In the genomic region with DNA sequence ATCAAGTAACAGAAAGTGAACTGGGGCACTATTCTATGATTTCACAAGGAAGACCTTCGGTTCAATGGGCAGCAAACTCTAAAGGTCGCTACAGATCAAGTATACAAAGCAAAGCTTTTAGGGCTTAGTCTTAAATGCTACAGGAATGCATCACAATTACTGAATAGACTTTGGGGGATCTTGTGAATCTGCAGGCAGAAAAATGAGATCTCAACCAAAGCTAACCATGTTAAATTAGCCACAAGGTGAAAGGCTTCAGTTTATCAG, we compare ENCODE assay signal across 19 cellular contexts.
DNase-seq lines count a peak whose midpoint lies in the region; ATAC-seq, FAIRE-seq and TF ChIP-seq lines count a peak whose summit lies in the region.
"Had no signal": no experiment of that assay in that cellular context is flagged by ENCODE, and none has a peak within 500 bp of the region (broad histone marks: within the 10 kb centered on the region; RNA-seq: fewer than 3 reads in every experiment).

No MANE protein-coding gene starts in this region.

- TF ChIP-seq RAD21 in A549 (conservative IDR thresholded peaks at IDR 0.05 in 1 of 2, IDR thresholded peaks at IDR 0.05 in 1 of 2): no peak

- H3K4me1 Mint-ChIP-seq in endodermal cell (peaks cover 13% of the 10 kb centered on the region), neural progenitor cell (peaks cover 28% of the 10 kb centered on the region)

- H3K27me3 Mint-ChIP-seq in endodermal cell (ENCODE audit: insufficient read depth): no peaks in the 10 kb centered on the region
- H3K27me3 Mint-ChIP-seq in neural progenitor cell (ENCODE audit: insufficient read depth, low read depth): no peaks in the 10 kb centered on the region

- H3K4me2 ChIP-seq in A549 (peak overlapping the region; percentile 51), neural progenitor cell (peak overlapping the region; percentile 59)

- no peaks in the 10 kb centered on the region for H3K36me3 Mint-ChIP-seq in endodermal cell (ENCODE audit: low read depth)
- H3K36me3 Mint-ChIP-seq in neural progenitor cell: no peaks in the 10 kb centered on the region

- CTCF ChIA-PET in A549 (lab: Yijun Ruan, JAX): interaction anchor here (1.5 kb wide), 1 partner anchor 14 kb away, joined by 6 read pairs; no protein-coding TSS in a partner anchor

- H3K27me3 ChIP-seq in HUES48 (ENCODE audit: control insufficient read depth, insufficient read depth, low read length) (no peaks in the 10 kb centered on the region), endodermal cell (ENCODE audit: control insufficient read depth, insufficient read depth, low read length, poor library complexity, severe bottlenecking) (no peaks in the 10 kb centered on the region), neural progenitor cell (no peaks in the 10 kb centered on the region), suprapubic skin (no peaks in the 10 kb centered on the region)
- H3K27me3 ChIP-seq: MG63 had no signal

- ATAC-seq in A549: no peak
- ATAC-seq in GM18498 (IDR thresholded peaks at IDR 0.05; ENCODE audit: unreplicated experiment): no peak

- no peak for TF ChIP-seq POLR2A in A549 (IDR thresholded peaks at IDR 0.05; ENCODE audit: low read length)
- no peak for TF ChIP-seq POLR2A in GM12892 (IDR thresholded peaks at IDR 0.05; ENCODE audit: low read depth, low read length)
- TF ChIP-seq POLR2A in suprapubic skin (IDR thresholded peaks at IDR 0.05): no peak

- H3K9me3 ChIP-seq in A549 (no peaks in the 10 kb centered on the region), HUES48 (ENCODE audit: control insufficient read depth, insufficient read depth, low read length) (no peaks in the 10 kb centered on the region), endodermal cell (ENCODE audit: control insufficient read depth, low read length) (no peaks in the 10 kb centered on the region), neural progenitor cell (ENCODE audit: low read depth) (no peaks in the 10 kb centered on the region), suprapubic skin (no peaks in the 10 kb centered on the region)
- H3K9me3 ChIP-seq: MG63 had no signal

- no peak overlapping the region for H3K4me3 Mint-ChIP-seq in endodermal cell
- no peak overlapping the region for H3K4me3 Mint-ChIP-seq in neural progenitor cell
- H3K4me3 Mint-ChIP-seq: CD4-positive, alpha-beta T cell had no signal

- no peak overlapping the region for H3K4me3 ChIP-seq in A549
- H3K4me3 ChIP-seq in HUES48 (ENCODE audit: low read depth, low read length): no peak overlapping the region
- H3K4me3 ChIP-seq in endodermal cell (ENCODE audit: low read length): no peak overlapping the region
- no peak overlapping the region for H3K4me3 ChIP-seq in neural progenitor cell
- no peak overlapping the region for H3K4me3 ChIP-seq in suprapubic skin
- H3K4me3 ChIP-seq: MG63 had no signal

- H3K4me1 ChIP-seq in A549: peaks cover 26% of the 10 kb centered on the region
- peaks cover 23% of the 10 kb centered on the region for H3K4me1 ChIP-seq in HUES48 (ENCODE audit: control insufficient read depth, insufficient read depth, low read length)
- no peaks in the 10 kb centered on the region for H3K4me1 ChIP-seq in endodermal cell (ENCODE audit: control insufficient read depth, insufficient read depth, low read length)
- peaks cover 32% of the 10 kb centered on the region for H3K4me1 ChIP-seq in neural progenitor cell
- H3K4me1 ChIP-seq in suprapubic skin: no peaks in the 10 kb centered on the region

- H3K9me3 Mint-ChIP-seq in endodermal cell (peaks cover 3% of the 10 kb centered on the region), neural progenitor cell (no peaks in the 10 kb centered on the region)
- H3K9me3 Mint-ChIP-seq: CD4-positive, alpha-beta T cell had no signal

- H3K27ac ChIP-seq in A549 (peak overlapping the region; percentile 59 to 73), HUES48 (ENCODE audit: low read depth, low read length) (peak overlapping the region; percentile 8), endodermal cell (ENCODE audit: low read depth, low read length) (peak overlapping the region; percentile 12), neural progenitor cell (peak overlapping the region; percentile 67), suprapubic skin (no peak overlapping the region)

- TF ChIP-seq EP300 in A549 (IDR thresholded peaks at IDR 0.05) (no peak), suprapubic skin (IDR thresholded peaks at IDR 0.05) (no peak)

- no peak overlapping the region for H2AFZ ChIP-seq in neural progenitor cell (replicated peaks)

- FAIRE-seq in A549 (lab: Jason Lieb, UNC): no peak
- FAIRE-seq in GM12892 (lab: Jason Lieb, UNC): no peak
- FAIRE-seq: G401.6, GM19239 had no signal

- no peak for TF ChIP-seq CTCF in A549 (IDR thresholded peaks at IDR 0.05)
- TF ChIP-seq CTCF in endodermal cell (conservative IDR thresholded peaks at IDR 0.05): no peak
- TF ChIP-seq CTCF in neural progenitor cell (IDR thresholded peaks at IDR 0.05): no peak
- TF ChIP-seq CTCF in suprapubic skin (IDR thresholded peaks at IDR 0.05): no peak

- WGBS in A549 (ENCODE audit: missing lambda C conversion rate): 12% methylated on average over 2 of the region's 2 CpGs
- 71 to 74% methylated on average over 1 to 2 of the region's 2 CpGs for WGBS in endodermal cell (ENCODE audit: insufficient coverage in 1 of 2, insufficient read length in 1 of 2), 2 experiments
- WGBS in suprapubic skin: 60% methylated on average over 2 of the region's 2 CpGs

- H3K9ac ChIP-seq in HUES48 (ENCODE audit: low read depth, low read length): no peak overlapping the region
- no peak overlapping the region for H3K9ac ChIP-seq in endodermal cell (ENCODE audit: extremely low read depth, low read length, poor library complexity, severe bottlenecking)
- H3K9ac ChIP-seq in neural progenitor cell: no peak overlapping the region

- POLR2A ChIA-PET in A549 (lab: Yijun Ruan, JAX): no interaction called here

- H4K20me1 ChIP-seq in neural progenitor cell (ENCODE audit: low read depth): no peaks in the 10 kb centered on the region

- no peak for DNase-seq in A549 (ENCODE audit: low read depth in 1 of 2, low spot score in 1 of 2)
- DNase-seq in endodermal cell: no peak
- peak; percentile 61 for DNase-seq in neural progenitor cell (ENCODE audit: low spot score)
- no peak for DNase-seq in mesenteric fat pad (ENCODE audit: low spot score)
- DNase-seq in GM12892 (ENCODE audit: insufficient read length): no peak
- DNase-seq in suprapubic skin (ENCODE audit: low spot score in 2 of 2): no peak
- DNase-seq: CD4-positive, alpha-beta T cell; COR-L47; H7; NCI-H2081 treated with DMSO at 0.1 percent for 48 hours; NCI-H2171 treated with DMSO at 0.1 percent for 48 hours; NCI-H526; RPMI8226; SHP77 had no signal

- H3F3A ChIP-seq in neural progenitor cell (ENCODE audit: low read depth): peaks cover 29% of the 10 kb centered on the region

- H3K79me2 ChIP-seq in neural progenitor cell (ENCODE audit: low read depth): no peaks in the 10 kb centered on the region

- H3K36me3 ChIP-seq in HUES48 (ENCODE audit: control insufficient read depth, insufficient read depth, low read length) (no peaks in the 10 kb centered on the region), endodermal cell (ENCODE audit: control insufficient read depth, insufficient read depth, low read length) (no peaks in the 10 kb centered on the region), neural progenitor cell (no peaks in the 10 kb centered on the region), suprapubic skin (no peaks in the 10 kb centered on the region)
- H3K36me3 ChIP-seq: MG63 had no signal

- H3K27ac Mint-ChIP-seq in endodermal cell: no peak overlapping the region
- peak overlapping the region; percentile 95 for H3K27ac Mint-ChIP-seq in neural progenitor cell
- H3K27ac Mint-ChIP-seq: CD4-positive, alpha-beta T cell had no signal

TF ChIP-seq in A549, 52 proteins besides CTCF, POLR2A, EP300 and RAD21 (continues in another document):
- TF ChIP-seq POLR2AphosphoS2 (conservative IDR thresholded peaks at IDR 0.05; ENCODE audit: low read length) (no peak), RARB (CRISPR knock-in tag; IDR thresholded peaks at IDR 0.05) (no peak), FOXS1 (CRISPR knock-in tag; IDR thresholded peaks at IDR 0.05) (no peak), ZNF302 (CRISPR knock-in tag; IDR thresholded peaks at IDR 0.05) (no peak), HOXB5 (CRISPR knock-in tag; IDR thresholded peaks at IDR 0.05) (no peak), E2F6 (IDR thresholded peaks at IDR 0.05; ENCODE audit: borderline replicate concordance, low read depth) (no peak), ZFP36 (IDR thresholded peaks at IDR 0.05; ENCODE audit: borderline replicate concordance, partially characterized antibody) (no peak), CBX2 (IDR thresholded peaks at IDR 0.05; ENCODE audit: borderline replicate concordance, low read depth) (no peak), JUN (IDR thresholded peaks at IDR 0.05) (no peak), JUNB (IDR thresholded peaks at IDR 0.05) (no peak)
- TF ChIP-seq, protein P1, sequence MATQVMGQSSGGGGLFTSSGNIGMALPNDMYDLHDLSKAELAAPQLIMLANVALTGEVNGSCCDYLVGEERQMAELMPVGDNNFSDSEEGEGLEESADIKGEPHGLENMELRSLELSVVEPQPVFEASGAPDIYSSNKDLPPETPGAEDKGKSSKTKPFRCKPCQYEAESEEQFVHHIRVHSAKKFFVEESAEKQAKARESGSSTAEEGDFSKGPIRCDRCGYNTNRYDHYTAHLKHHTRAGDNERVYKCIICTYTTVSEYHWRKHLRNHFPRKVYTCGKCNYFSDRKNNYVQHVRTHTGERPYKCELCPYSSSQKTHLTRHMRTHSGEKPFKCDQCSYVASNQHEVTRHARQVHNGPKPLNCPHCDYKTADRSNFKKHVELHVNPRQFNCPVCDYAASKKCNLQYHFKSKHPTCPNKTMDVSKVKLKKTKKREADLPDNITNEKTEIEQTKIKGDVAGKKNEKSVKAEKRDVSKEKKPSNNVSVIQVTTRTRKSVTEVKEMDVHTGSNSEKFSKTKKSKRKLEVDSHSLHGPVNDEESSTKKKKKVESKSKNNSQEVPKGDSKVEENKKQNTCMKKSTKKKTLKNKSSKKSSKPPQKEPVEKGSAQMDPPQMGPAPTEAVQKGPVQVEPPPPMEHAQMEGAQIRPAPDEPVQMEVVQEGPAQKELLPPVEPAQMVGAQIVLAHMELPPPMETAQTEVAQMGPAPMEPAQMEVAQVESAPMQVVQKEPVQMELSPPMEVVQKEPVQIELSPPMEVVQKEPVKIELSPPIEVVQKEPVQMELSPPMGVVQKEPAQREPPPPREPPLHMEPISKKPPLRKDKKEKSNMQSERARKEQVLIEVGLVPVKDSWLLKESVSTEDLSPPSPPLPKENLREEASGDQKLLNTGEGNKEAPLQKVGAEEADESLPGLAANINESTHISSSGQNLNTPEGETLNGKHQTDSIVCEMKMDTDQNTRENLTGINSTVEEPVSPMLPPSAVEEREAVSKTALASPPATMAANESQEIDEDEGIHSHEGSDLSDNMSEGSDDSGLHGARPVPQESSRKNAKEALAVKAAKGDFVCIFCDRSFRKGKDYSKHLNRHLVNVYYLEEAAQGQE (IDR thresholded peaks at IDR 0.05): no peak
